Comparison of ENCODE assay signal across 11 cellular contexts in the genomic region with DNA sequence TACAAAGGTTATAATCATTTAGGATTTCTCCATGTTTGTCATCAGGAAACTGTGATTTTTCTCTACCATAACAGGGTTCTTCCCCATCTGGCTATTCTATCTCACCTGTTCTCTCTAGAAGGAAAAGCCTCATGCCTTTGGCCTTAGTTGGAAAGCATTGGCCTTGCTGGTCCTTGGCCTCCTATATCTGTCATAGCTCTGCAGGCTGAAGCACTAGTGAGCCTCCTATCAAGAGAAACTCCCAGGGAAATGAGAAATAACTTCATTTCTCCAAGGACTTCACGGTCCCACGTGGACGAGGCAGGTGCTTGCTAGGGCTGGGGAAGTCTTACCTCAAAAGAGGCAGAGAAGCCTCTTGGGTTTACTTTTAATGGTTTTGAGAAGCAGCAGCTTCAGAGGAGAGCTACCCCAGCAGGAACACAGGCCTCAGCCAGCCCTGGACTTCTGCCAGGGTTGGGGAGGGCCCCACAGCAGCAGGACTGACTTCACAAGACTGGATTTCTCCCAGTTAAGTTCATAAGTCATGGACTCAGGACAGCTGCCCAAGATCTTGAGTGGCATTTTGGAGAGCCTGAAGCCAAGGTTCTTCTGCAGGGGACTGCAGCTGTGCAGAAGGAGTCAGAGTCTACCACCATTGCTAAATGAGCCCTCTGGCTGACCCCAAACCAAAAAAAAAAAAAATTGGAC. TPM values are rescaled to one million over a fixed set of nuclear protein-coding genes. Genes with fewer than 3 reads are reported as not detected.
DNase-seq lines count a peak whose midpoint lies in the region; ATAC-seq and TF ChIP-seq lines count a peak whose summit lies in the region.
"Had no signal": no experiment of that assay in that cellular context is flagged by ENCODE, and none has a peak within 500 bp of the region (broad histone marks: within the 10 kb centered on the region; RNA-seq: fewer than 3 reads in every experiment).

No MANE protein-coding gene starts in this region.

- H3K9ac ChIP-seq in fibroblast of lung (ENCODE audit: insufficient read depth, low read length) (no peak overlapping the region), mesenchymal stem cell (ENCODE audit: low read length) (no peak overlapping the region)

- H3K27ac ChIP-seq in fibroblast of lung (ENCODE audit: insufficient read depth, low read length) = no peak overlapping the region
- peak overlapping the region; percentile 62 for H3K27ac ChIP-seq in mesenchymal stem cell (ENCODE audit: low read length, poor library complexity, severe bottlenecking)

- no peak overlapping the region for H4K91ac ChIP-seq in mesenchymal stem cell (ENCODE audit: low read length)

- no peak overlapping the region for H3K18ac ChIP-seq in mesenchymal stem cell (ENCODE audit: low read depth in 1 of 2, low read length in 2 of 2)

- no peak for ATAC-seq in GM21723 (IDR thresholded peaks at IDR 0.05; ENCODE audit: unreplicated experiment)
- ATAC-seq in GM21737 (IDR thresholded peaks at IDR 0.05; ENCODE audit: unreplicated experiment) = no peak
- no peak for ATAC-seq in HG03457 (IDR thresholded peaks at IDR 0.05; ENCODE audit: unreplicated experiment)
- ATAC-seq: naive thymus-derived CD4-positive, alpha-beta T cell had no signal

- TF ChIP-seq CTCF in fibroblast of lung (conservative IDR thresholded peaks at IDR 0.05 in 1 of 2, IDR thresholded peaks at IDR 0.05 in 1 of 2; ENCODE audit: low read depth in 1 of 2, low read length in 2 of 2) = no peak

- H3K4me3 ChIP-seq in fibroblast of lung (replicated peaks in 1 of 4; ENCODE audit: control extremely low read depth in 1 of 4, insufficient read depth in 1 of 4, low read depth in 3 of 4, low read length in 4 of 4) = no peak overlapping the region
- H3K4me3 ChIP-seq in mesenchymal stem cell (ENCODE audit: insufficient read depth in 1 of 2, low read depth in 1 of 2, low read length in 2 of 2) = no peak overlapping the region

- no peak overlapping the region for H3K23ac ChIP-seq in mesenchymal stem cell (ENCODE audit: low read length in 2 of 2)

- peak; percentile 2 for DNase-seq in NCI-H1105 treated with DMSO at 0.1 percent for 48 hours (lab: John Stamatoyannopoulos, UW)
- DNase-seq in NCI-H1105 (lab: John Stamatoyannopoulos, UW) = no peak
- DNase-seq in fibroblast of lung (ENCODE audit: low read depth in 2 of 2) = peak; percentile 88 to 99
- DNase-seq in mesenchymal stem cell = peak; percentile 76
- DNase-seq in ureter (ENCODE audit: low spot score) = peak; percentile 61
- DNase-seq: 8988T; naive thymus-derived CD4-positive, alpha-beta T cell; NCI-H82 had no signal

- H3K36me3 ChIP-seq in fibroblast of lung (ENCODE audit: control insufficient read depth, insufficient read depth, low read length) = no peaks in the 10 kb centered on the region
- no peaks in the 10 kb centered on the region for H3K36me3 ChIP-seq in mesenchymal stem cell (ENCODE audit: control insufficient read depth in 1 of 2, insufficient read depth in 2 of 2, low read depth in 1 of 2, low read length in 2 of 2)

- no peak overlapping the region for H2BK12ac ChIP-seq in mesenchymal stem cell (ENCODE audit: low read length in 2 of 2)

- peak overlapping the region; percentile 40 for H4K8ac ChIP-seq in mesenchymal stem cell (ENCODE audit: low read length)

- H3K4me1 ChIP-seq in fibroblast of lung (ENCODE audit: control insufficient read depth, extremely low read depth, insufficient read depth, low read length) = no peaks in the 10 kb centered on the region
- peaks cover 8% of the 10 kb centered on the region for H3K4me1 ChIP-seq in mesenchymal stem cell (ENCODE audit: control insufficient read depth, insufficient read depth, low read depth, low read length)

- H2BK5ac ChIP-seq in mesenchymal stem cell (ENCODE audit: low read depth, low read length, poor library complexity, severe bottlenecking) = no peak overlapping the region

- no peaks in the 10 kb centered on the region for H3K79me1 ChIP-seq in mesenchymal stem cell (replicated peaks; ENCODE audit: low read length, poor library complexity, severe bottlenecking)

- 83% methylated on average over 3 of the region's 3 CpGs for WGBS in mesenchymal stem cell

- no peaks in the 10 kb centered on the region for H4K20me1 ChIP-seq in fibroblast of lung (ENCODE audit: control insufficient read depth, extremely low read depth, insufficient read depth, low read length)

- H2BK15ac ChIP-seq in mesenchymal stem cell (ENCODE audit: low read depth, poor library complexity, severe bottlenecking) = no peak overlapping the region

- no peak overlapping the region for H3K14ac ChIP-seq in mesenchymal stem cell (ENCODE audit: low read length in 2 of 2)

- no peak overlapping the region for H2AK5ac ChIP-seq in mesenchymal stem cell (ENCODE audit: low read length, severe bottlenecking)

- no peaks in the 10 kb centered on the region for H3K79me2 ChIP-seq in fibroblast of lung (ENCODE audit: control insufficient read depth, insufficient read depth, low read length)

- H3K9me3 ChIP-seq in fibroblast of lung (ENCODE audit: control insufficient read depth, insufficient read depth, low read depth, low read length) (no peaks in the 10 kb centered on the region), mesenchymal stem cell (ENCODE audit: control insufficient read depth, low read length) (no peaks in the 10 kb centered on the region)

- H2AFZ ChIP-seq in fibroblast of lung (ENCODE audit: low read length) (no peak overlapping the region), mesenchymal stem cell (ENCODE audit: low read depth, low read length) (no peak overlapping the region)

- no peaks in the 10 kb centered on the region for H3K27me3 ChIP-seq in fibroblast of lung (ENCODE audit: control insufficient read depth, insufficient read depth, low read length)
- no peaks in the 10 kb centered on the region for H3K27me3 ChIP-seq in mesenchymal stem cell (ENCODE audit: control insufficient read depth in 1 of 2, insufficient read depth in 1 of 2, low read length in 2 of 2)

- H3K4me2 ChIP-seq in fibroblast of lung (ENCODE audit: extremely low read depth, insufficient read depth, low read length) (no peak overlapping the region), mesenchymal stem cell (ENCODE audit: low read length, poor library complexity, severe bottlenecking) (no peak overlapping the region)

- no peak overlapping the region for H3K4ac ChIP-seq in mesenchymal stem cell (ENCODE audit: low read depth in 1 of 2, low read length in 2 of 2)

- H2BK120ac ChIP-seq in mesenchymal stem cell (ENCODE audit: low read depth, low read length) = no peak overlapping the region

RNA-seq across cellular contexts. Expression of a gene that starts 15.8 kb away (rescaled TPM):
- total RNA-seq in fibroblast of lung = 85.0 and 115 TPM in 2 replicates
- polyA plus RNA-seq in fibroblast of lung = 46.6 and 74.6 TPM in 2 replicates
- 35.3 and 54.2 TPM in 2 replicates for polyA plus RNA-seq in fibroblast of lung (2012)
- 29.1 and 31.6 TPM in 2 replicates for polyA minus RNA-seq in fibroblast of lung (ENCODE audit: low replicate concordance)
- polyA plus RNA-seq in mesenchymal stem cell (2013, experiment 1 of 2) = 93.9 TPM
- 102 TPM for polyA plus RNA-seq in mesenchymal stem cell (2013, experiment 2 of 2)
- total RNA-seq in ureter = 139 TPM

RNA-seq across cellular contexts. Expression of a gene that starts 45.2 kb away (rescaled TPM):
- total RNA-seq in fibroblast of lung (10.0 and 10.4 TPM in 2 replicates), ureter (10.2 TPM)
- 8.9 and 13.7 TPM in 2 replicates for polyA plus RNA-seq in fibroblast of lung
- 5.7 and 10.6 TPM in 2 replicates for polyA plus RNA-seq in fibroblast of lung (2012)
- 0.27 and 2.1 TPM in 2 replicates for polyA minus RNA-seq in fibroblast of lung (ENCODE audit: low replicate concordance)
- polyA plus RNA-seq in mesenchymal stem cell (2013, experiment 1 of 2) = 6.0 TPM
- 5.7 TPM for polyA plus RNA-seq in mesenchymal stem cell (2013, experiment 2 of 2)
